In the genomic region with DNA sequence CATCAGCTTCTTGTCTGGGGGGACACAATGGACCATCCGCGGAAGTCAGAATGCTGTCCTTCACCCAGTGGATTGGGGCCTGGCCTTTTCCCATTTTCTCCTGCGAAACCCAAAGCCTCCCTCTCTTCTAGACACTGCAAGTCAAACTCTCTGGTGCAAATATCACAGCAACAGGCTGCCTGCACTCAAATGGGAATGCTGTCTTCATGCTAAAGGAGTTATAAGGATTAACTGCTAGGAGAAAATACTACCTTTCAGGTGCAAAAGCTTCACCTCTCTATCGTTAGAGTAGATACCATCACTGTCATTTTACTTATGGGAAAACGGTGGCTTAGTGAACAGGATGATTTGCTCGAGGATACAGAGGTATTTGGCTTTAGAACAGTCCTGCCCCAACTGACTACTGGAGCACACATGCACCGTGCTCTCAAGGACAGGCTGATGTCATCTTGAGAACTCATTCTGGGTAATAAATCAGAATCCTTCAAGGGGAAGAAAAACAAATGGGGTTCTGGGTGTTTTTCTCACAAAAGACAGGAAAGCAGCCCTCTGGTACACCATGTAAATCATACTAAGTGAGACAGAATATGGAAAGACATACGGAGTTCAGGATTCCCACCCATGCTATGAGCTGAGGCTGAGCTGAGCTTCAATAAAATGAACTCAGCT, we compare ENCODE assay signal across 19 cellular contexts.
DNase-seq lines count a peak whose midpoint lies in the region; ATAC-seq, FAIRE-seq and TF ChIP-seq lines count a peak whose summit lies in the region.
"Had no signal": no experiment of that assay in that cellular context is flagged by ENCODE, and none has a peak within 500 bp of the region (broad histone marks: within the 10 kb centered on the region; RNA-seq: fewer than 3 reads in every experiment).

No MANE protein-coding gene starts in this region.

- no peak overlapping the region for H3K4me2 ChIP-seq in HepG2 (ENCODE audit: low read depth, low read length)

- no peak overlapping the region for H3K4me3 ChIP-seq in SJCRH30
- no peak overlapping the region for H3K4me3 ChIP-seq in HepG2 (replicated peaks in 1 of 3; ENCODE audit: insufficient read depth in 1 of 3, low read depth in 2 of 3, low read length in 3 of 3)
- H3K4me3 ChIP-seq: spleen, upper lobe of right lung had no signal

- H3K79me2 ChIP-seq in HepG2 (ENCODE audit: insufficient read depth, low read length) = no peaks in the 10 kb centered on the region

- no peak for FAIRE-seq in HepG2 (lab: Jason Lieb, UNC)
- FAIRE-seq: bronchial epithelial cell, H1 had no signal

- POLR2A ChIA-PET in HepG2 (lab: Yijun Ruan, JAX) = no interaction called here

- no peak overlapping the region for H3K4me3 Mint-ChIP-seq in osteocyte (ENCODE audit: unreplicated experiment)
- H3K4me3 Mint-ChIP-seq: B cell had no signal

- no peak overlapping the region for H3K9ac ChIP-seq in HepG2 (ENCODE audit: insufficient read depth, low read depth, low read length)

- no peaks in the 10 kb centered on the region for H4K20me1 ChIP-seq in HepG2 (ENCODE audit: insufficient read depth, low read length)

- in situ Hi-C loops in HepG2 (cut with HindIII; ENCODE audit: extremely low pct_ligation_motif_present, low pct_unique_long_range_greater_than_20kb) = no loop called here

- H3K36me3 ChIP-seq in SJCRH30 (no peaks in the 10 kb centered on the region), HepG2 (replicated peaks in 1 of 2; ENCODE audit: control insufficient read depth in 1 of 2, insufficient read depth in 2 of 2, low read length in 2 of 2) (no peaks in the 10 kb centered on the region)
- H3K36me3 ChIP-seq: spleen, upper lobe of right lung had no signal

- TF ChIP-seq POLR2A in HepG2 (IDR thresholded peaks at IDR 0.05; ENCODE audit: insufficient read depth in 1 of 2, low read depth in 2 of 2, low read length in 2 of 2) = no peak

- no peak for ATAC-seq in GM21381 (IDR thresholded peaks at IDR 0.05; ENCODE audit: unreplicated experiment)
- no peak for ATAC-seq in HepG2
- ATAC-seq: activated CD4-positive, CD25-positive, alpha-beta regulatory T cell treated with anti-CD3 and anti-CD28 coated beads, Interleukin-2, amount 50 U/mL, for 24 hours; activated naive CD4-positive, alpha-beta T cell treated with anti-CD3 and anti-CD28 coated beads, Interleukin-2, amount 50 U/mL, for 72 hours; upper lobe of right lung had no signal

- H3K4me1 Mint-ChIP-seq in osteocyte (ENCODE audit: unreplicated experiment) = peaks cover 33% of the 10 kb centered on the region

- no TSS peak for BruUV-seq in HepG2 (replicated peaks; lab: Mats Ljungman, UMichigan)

- TF ChIP-seq RAD21 in HepG2 (CRISPR knock-in tag; IDR thresholded peaks at IDR 0.05) = no peak

- TF ChIP-seq CTCF in osteocyte (IDR thresholded peaks at IDR 0.05) (no peak), HepG2 (CRISPR knock-in tag; IDR thresholded peaks at IDR 0.05) (no peak)

- DNase-seq in EH (ENCODE audit: low read depth) (peak; percentile 65), SJCRH30 (no peak), glomerular visceral epithelial cell (ENCODE audit: extremely low spot score) (peak; percentile 15), osteocyte (ENCODE audit: extremely low spot score, unreplicated experiment) (no peak), UCSD-AML1 (lab: John Stamatoyannopoulos, UW; ENCODE audit: unreplicated experiment) (no peak), NCI-H2196 (lab: John Stamatoyannopoulos, UW; ENCODE audit: unreplicated experiment) (no peak), HepG2 (ENCODE audit: low spot score) (no peak)
- DNase-seq: effector CD8-positive, alpha-beta T cell; NCI-H1105; NCI-H446; spleen; stimulated activated naive CD4-positive, alpha-beta T cell treated with Interleukin-2 at 50 U/mL for 16 hours; upper lobe of right lung had no signal

- H3K36me3 Mint-ChIP-seq in osteocyte (ENCODE audit: unreplicated experiment) = no peaks in the 10 kb centered on the region
- H3K36me3 Mint-ChIP-seq: activated naive CD4-positive, alpha-beta T cell treated with anti-CD3 and anti-CD28 coated beads, Interleukin-2, amount 50 U/mL, for 72 hours had no signal

- H3K4me1 ChIP-seq in SJCRH30 = peaks cover 63% of the 10 kb centered on the region
- H3K4me1 ChIP-seq in HepG2 (ENCODE audit: insufficient read depth, low read length) = no peaks in the 10 kb centered on the region
- H3K4me1 ChIP-seq: upper lobe of right lung had no signal

- H3K27me3 Mint-ChIP-seq in osteocyte (ENCODE audit: unreplicated experiment) = no peaks in the 10 kb centered on the region
- H3K27me3 Mint-ChIP-seq: B cell had no signal

- no peaks in the 10 kb centered on the region for H3K9me3 Mint-ChIP-seq in osteocyte (ENCODE audit: unreplicated experiment)

- H3K27ac Mint-ChIP-seq in osteocyte (ENCODE audit: unreplicated experiment) = peak overlapping the region; percentile 83
- H3K27ac Mint-ChIP-seq: B cell had no signal

- TF ChIP-seq EP300 in HepG2 (IDR thresholded peaks at IDR 0.05; ENCODE audit: low read depth in 2 of 2, low read length in 2 of 2) = no peak
- TF ChIP-seq EP300 in HepG2 (CRISPR knock-in tag; IDR thresholded peaks at IDR 0.05; ENCODE audit: borderline replicate concordance) = no peak

- H3K27ac ChIP-seq in SJCRH30 = peak overlapping the region; percentile 71; the same call in 1 of the 2 replicates
- H3K27ac ChIP-seq in HepG2 (ENCODE audit: extremely low read length, insufficient read depth, low read length) = no peak overlapping the region
- H3K27ac ChIP-seq: upper lobe of right lung had no signal

- WGBS in HepG2 (ENCODE audit: low lambda C conversion rate) = 8% methylated on average over 8 of the region's 8 CpGs

- H3K9me3 ChIP-seq in SJCRH30 (replicated peaks) (no peaks in the 10 kb centered on the region), HepG2 (ENCODE audit: low read length) (no peaks in the 10 kb centered on the region)
- H3K9me3 ChIP-seq: spleen, upper lobe of right lung had no signal

- intact Hi-C loops in HepG2 (cut with micrococcal nuclease; ENCODE audit: unreplicated experiment) = no loop called here

- no peak overlapping the region for H2AFZ ChIP-seq in HepG2 (ENCODE audit: low read length)

- H3K27me3 ChIP-seq in SJCRH30 = no peaks in the 10 kb centered on the region
- H3K27me3 ChIP-seq in HepG2 (ENCODE audit: control insufficient read depth in 1 of 2, insufficient read depth in 2 of 2, low read length in 2 of 2) = no peaks in the 10 kb centered on the region
- H3K27me3 ChIP-seq: spleen, upper lobe of right lung had no signal

- CTCF ChIA-PET in HepG2 (lab: Yijun Ruan, JAX; ENCODE audit: low intra/inter-chr PET ratio, low total read pairs) = no interaction called here

TF ChIP-seq in HepG2, 621 proteins besides CTCF, POLR2A, EP300 and RAD21:
- TF ChIP-seq NR2F6 (IDR thresholded peaks at IDR 0.05) (no peak), NR2F6 (CRISPR knock-in tag; IDR thresholded peaks at IDR 0.05) (no peak), ZNF280D (CRISPR knock-in tag; IDR thresholded peaks at IDR 0.05) (no peak), ZNF253 (CRISPR knock-in tag; IDR thresholded peaks at IDR 0.05; ENCODE audit: borderline replicate concordance) (no peak), NPAS2 (CRISPR knock-in tag; IDR thresholded peaks at IDR 0.05; ENCODE audit: borderline replicate concordance) (no peak), ZSCAN30 (CRISPR knock-in tag; IDR thresholded peaks at IDR 0.05) (no peak), ESRRA (CRISPR knock-in tag; IDR thresholded peaks at IDR 0.05; ENCODE audit: low read depth) (no peak), NFRKB (IDR thresholded peaks at IDR 0.05) (no peak)
- TF ChIP-seq, protein P1, sequence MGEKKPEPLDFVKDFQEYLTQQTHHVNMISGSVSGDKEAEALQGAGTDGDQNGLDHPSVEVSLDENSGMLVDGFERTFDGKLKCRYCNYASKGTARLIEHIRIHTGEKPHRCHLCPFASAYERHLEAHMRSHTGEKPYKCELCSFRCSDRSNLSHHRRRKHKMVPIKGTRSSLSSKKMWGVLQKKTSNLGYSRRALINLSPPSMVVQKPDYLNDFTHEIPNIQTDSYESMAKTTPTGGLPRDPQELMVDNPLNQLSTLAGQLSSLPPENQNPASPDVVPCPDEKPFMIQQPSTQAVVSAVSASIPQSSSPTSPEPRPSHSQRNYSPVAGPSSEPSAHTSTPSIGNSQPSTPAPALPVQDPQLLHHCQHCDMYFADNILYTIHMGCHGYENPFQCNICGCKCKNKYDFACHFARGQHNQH (CRISPR knock-in tag; IDR thresholded peaks at IDR 0.05) = no peak

Comparison
In these comparisons a context has a peak if more than half of its experiments do, and no peak if none do; other contexts are left out.
1. DNase-seq: peak in EH (single experiment) and glomerular visceral epithelial cell (single experiment); none in SJCRH30 (0 of 2), osteocyte (single experiment), UCSD-AML1 (single experiment), NCI-H2196 (single experiment) and HepG2 (single experiment).